13 cellular contexts compared by ENCODE assay signal in genomic region chr1:18110968-18111367, GRCh38. TPM values are rescaled to one million over a fixed set of nuclear protein-coding genes. Genes with fewer than 3 reads are reported as not detected.
DNase-seq lines count a peak whose midpoint lies in the region; ATAC-seq and TF ChIP-seq lines count a peak whose summit lies in the region.
"Had no signal": no experiment of that assay in that cellular context is flagged by ENCODE, and none has a peak within 500 bp of the region (broad histone marks: within the 10 kb centered on the region; RNA-seq: fewer than 3 reads in every experiment).

No MANE protein-coding gene starts in this region.

- H4K8ac ChIP-seq in neuronal stem cell (ENCODE audit: low read depth, low read length), result no peak overlapping the region

- H3K27me3 Mint-ChIP-seq in CD8-positive, alpha-beta T cell (ENCODE audit: low read depth), result peaks cover 61% of the 10 kb centered on the region

- no peak overlapping the region for H2BK12ac ChIP-seq in neuronal stem cell (ENCODE audit: low read length)

- peak overlapping the region; percentile 49 for H3K18ac ChIP-seq in neuronal stem cell (ENCODE audit: low read length)

- H3K23ac ChIP-seq in neuronal stem cell (ENCODE audit: low read depth, low read length, poor library complexity), result no peak overlapping the region

- H3K14ac ChIP-seq in neuronal stem cell (ENCODE audit: low read length), result no peak overlapping the region

- no peaks in the 10 kb centered on the region for H3K27me3 ChIP-seq in CD8-positive, alpha-beta T cell (ENCODE audit: insufficient read depth, low read length)
- H3K27me3 ChIP-seq in neuronal stem cell (ENCODE audit: control insufficient read depth in 3 of 3, insufficient read depth in 3 of 3, low read depth in 1 of 3, low read length in 3 of 3), result peaks cover 15 to 81% (median 37%) of the 10 kb centered on the region in 3 experiments

- no peak overlapping the region for H2AK5ac ChIP-seq in neuronal stem cell (ENCODE audit: low read depth, low read length)

- peak overlapping the region; percentile 45 for H2AFZ ChIP-seq in neuronal stem cell (ENCODE audit: low read length)

- H3K4ac ChIP-seq in neuronal stem cell (ENCODE audit: low read length), result no peak overlapping the region

- H3K4me3 Mint-ChIP-seq in CD8-positive, alpha-beta T cell, result peak overlapping the region; percentile 35
- H3K4me3 Mint-ChIP-seq: T-helper 2 cell treated with Interferon-gamma antibody and Interleukin-4, amounts not matched to agents 5 μg/mL and 100 μg/mL, for 36 hours had no signal

- no peak for ATAC-seq in CD8-positive, alpha-beta T cell
- ATAC-seq in GM18861 (IDR thresholded peaks at IDR 0.05; ENCODE audit: unreplicated experiment), result no peak

- H3K9me3 Mint-ChIP-seq in CD8-positive, alpha-beta T cell, result no peaks in the 10 kb centered on the region
- H3K9me3 Mint-ChIP-seq: T-helper 2 cell treated with Interferon-gamma antibody and Interleukin-4, amounts not matched to agents 5 μg/mL and 100 μg/mL, for 36 hours had no signal

- H3K4me1 ChIP-seq in CD8-positive, alpha-beta T cell (ENCODE audit: insufficient read depth, low read length), result no peaks in the 10 kb centered on the region
- H3K4me1 ChIP-seq in neuronal stem cell (ENCODE audit: control insufficient read depth in 2 of 2, insufficient read depth in 1 of 2, low read depth in 1 of 2, low read length in 2 of 2), result peaks cover 0 to 24% of the 10 kb centered on the region in 2 donors

- intact Hi-C loops in CD8-positive, alpha-beta T cell (cut with DNase I, micrococcal nuclease), result no loop called here
- intact Hi-C loops in head of caudate nucleus (cut with DNase I), result no loop called here

- no peak overlapping the region for H4K91ac ChIP-seq in neuronal stem cell (ENCODE audit: low read depth, low read length, poor library complexity)

- H3K9me3 ChIP-seq in CD8-positive, alpha-beta T cell (ENCODE audit: low read length), result no peaks in the 10 kb centered on the region
- H3K9me3 ChIP-seq in neuronal stem cell (replicated peaks in 1 of 2; ENCODE audit: control insufficient read depth in 2 of 2, insufficient read depth in 1 of 2, low read depth in 1 of 2, low read length in 2 of 2), result no peaks in the 10 kb centered on the region

- H2BK120ac ChIP-seq in neuronal stem cell (ENCODE audit: low read depth, low read length), result no peak overlapping the region

- H3K4me1 Mint-ChIP-seq in CD8-positive, alpha-beta T cell (ENCODE audit: low read depth), result peaks cover 13% of the 10 kb centered on the region

- POLR2A ChIA-PET in CD8-positive, alpha-beta T cell (lab: Charles Lee), result no interaction called here

- no peak overlapping the region for H3K4me3 ChIP-seq in CD8-positive, alpha-beta T cell (ENCODE audit: low read depth, low read length)
- peak overlapping the region in 1 of 2 donors; percentile 75 for H3K4me3 ChIP-seq in neuronal stem cell (ENCODE audit: low read length in 2 of 2)

- H3K4me2 ChIP-seq in neuronal stem cell (ENCODE audit: insufficient read depth, low read length, poor library complexity, severe bottlenecking), result peak overlapping the region; percentile 73

- no peaks in the 10 kb centered on the region for H3K79me1 ChIP-seq in neuronal stem cell (ENCODE audit: low read depth, low read length)

- no peak for DNase-seq in CD8-positive, alpha-beta T cell
- peak; percentile 29 for DNase-seq in NCI-H1105 (lab: John Stamatoyannopoulos, UW)
- peak in 39 of 42 donors; percentile 11 to 68 (median 43) for DNase-seq in head of caudate nucleus
- DNase-seq in neuronal stem cell (ENCODE audit: low spot score), result no peak
- DNase-seq in NCI-H2081 (lab: John Stamatoyannopoulos, UW), result no peak
- DNase-seq in AG20443 (ENCODE audit: low spot score), result no peak
- DNase-seq in NK-92 treated with Interleukin-12 subunit alpha and Interleukin-12 subunit beta, amount 100 ng/mL, for 24 hours (lab: John Stamatoyannopoulos, UW), result no peak
- DNase-seq: activated effector memory CD4-positive, alpha-beta T cell treated with Interleukin-2 at 50 U/mL for 16 hours; NCI-H446 treated with DMSO at 0.1 percent for 48 hours; trophoblast cell had no signal

- peak overlapping the region; percentile 64 for H2BK15ac ChIP-seq in neuronal stem cell (ENCODE audit: low read length)

- no peak for TF ChIP-seq CTCF in CD8-positive, alpha-beta T cell (IDR thresholded peaks at IDR 0.05)

- no peak overlapping the region for H3K9ac ChIP-seq in neuronal stem cell (ENCODE audit: low read depth, low read length, poor library complexity)

- H3K27ac ChIP-seq in CD8-positive, alpha-beta T cell (ENCODE audit: low read depth, low read length), result no peak overlapping the region
- no peak overlapping the region for H3K27ac ChIP-seq in neuronal stem cell (replicated peaks; ENCODE audit: low read length)

- no peaks in the 10 kb centered on the region for H3K36me3 Mint-ChIP-seq in CD8-positive, alpha-beta T cell

- H2BK5ac ChIP-seq in neuronal stem cell (ENCODE audit: low read length), result no peak overlapping the region

- CTCF ChIA-PET in CD8-positive, alpha-beta T cell (lab: Charles Lee), result no interaction called here

- WGBS in neuronal stem cell (ENCODE audit: extremely low coverage in 2 of 2, insufficient read length in 2 of 2, insufficient replicate concordance in 1 of 2), 2 donors, result no CpG with 5 or more reads among the region's 30 CpGs

- no peaks in the 10 kb centered on the region for H3K36me3 ChIP-seq in CD8-positive, alpha-beta T cell (ENCODE audit: insufficient read depth, low read length)
- H3K36me3 ChIP-seq in neuronal stem cell (replicated peaks in 1 of 2; ENCODE audit: control insufficient read depth in 2 of 2, insufficient read depth in 2 of 2, low read length in 2 of 2), result no peaks in the 10 kb centered on the region

- H3K27ac Mint-ChIP-seq in CD8-positive, alpha-beta T cell, result no peak overlapping the region
- H3K27ac Mint-ChIP-seq: T-helper 2 cell treated with Interferon-gamma antibody and Interleukin-4, amounts not matched to agents 5 μg/mL and 100 μg/mL, for 36 hours had no signal

RNA-seq across cellular contexts. Expression of gene IGSF21, which starts 3.4 kb away (rescaled TPM):
- not detected for total RNA-seq in CD8-positive, alpha-beta T cell
- polyA plus RNA-seq in neuronal stem cell (2013, experiment 1 of 2), result 5.2 TPM
- polyA plus RNA-seq in neuronal stem cell (2013, experiment 2 of 2), result 5.5 TPM
- total RNA-seq: endothelial cell of umbilical vein had no signal
- polyA plus RNA-seq: endothelial cell of umbilical vein had no signal

Comparison
In these comparisons a context has a peak if more than half of its experiments do, and no peak if none do; other contexts are left out.
1. DNase-seq: peak in NCI-H1105 (single experiment) and head of caudate nucleus (39 of 42); none in CD8-positive, alpha-beta T cell (0 of 7), neuronal stem cell (single experiment), NCI-H2081 (0 of 2), AG20443 (single experiment) and NK-92 treated with Interleukin-12 subunit alpha and Interleukin-12 subunit beta, amount 100 ng/mL, for 24 hours (single experiment).